Comparison of ENCODE assay signal across 1 cellular context in the genomic region with DNA sequence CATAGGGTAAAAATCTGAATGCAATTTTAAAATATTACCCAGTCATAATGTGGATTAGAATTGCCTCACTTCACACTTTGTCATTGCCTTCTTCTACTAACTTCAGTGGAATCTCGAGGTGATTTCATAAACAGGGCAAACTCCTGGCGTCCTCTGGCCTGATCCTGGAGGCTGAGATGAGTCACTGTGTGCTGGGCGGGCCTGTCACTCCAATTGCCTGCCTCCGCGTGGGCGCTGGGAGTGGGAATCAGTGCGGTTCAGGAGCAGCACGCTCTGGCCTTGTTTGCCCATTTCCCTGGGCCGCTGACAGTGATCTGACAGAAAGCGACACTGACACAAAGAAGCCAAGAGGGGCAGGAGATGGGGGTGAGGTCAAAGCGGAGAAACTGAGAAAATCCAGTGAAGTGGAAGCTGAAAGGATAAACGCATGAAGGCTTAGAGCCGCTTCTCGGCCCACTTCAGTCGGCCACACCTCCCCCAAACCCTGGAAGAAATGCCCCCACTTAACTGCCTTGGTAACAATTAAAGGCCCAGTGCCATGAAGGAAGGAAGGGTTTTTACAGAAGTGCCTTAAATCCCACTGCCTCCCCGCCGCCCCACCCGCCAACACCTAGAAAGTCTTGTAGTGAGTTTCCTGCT.
TF ChIP-seq lines count a peak whose summit lies in the region.

No MANE protein-coding gene starts in this region.

TF ChIP-seq in HepG2, 621 proteins besides CTCF, POLR2A, EP300 and RAD21 (continued from another document and continues in another):
- TF ChIP-seq, protein P1, sequence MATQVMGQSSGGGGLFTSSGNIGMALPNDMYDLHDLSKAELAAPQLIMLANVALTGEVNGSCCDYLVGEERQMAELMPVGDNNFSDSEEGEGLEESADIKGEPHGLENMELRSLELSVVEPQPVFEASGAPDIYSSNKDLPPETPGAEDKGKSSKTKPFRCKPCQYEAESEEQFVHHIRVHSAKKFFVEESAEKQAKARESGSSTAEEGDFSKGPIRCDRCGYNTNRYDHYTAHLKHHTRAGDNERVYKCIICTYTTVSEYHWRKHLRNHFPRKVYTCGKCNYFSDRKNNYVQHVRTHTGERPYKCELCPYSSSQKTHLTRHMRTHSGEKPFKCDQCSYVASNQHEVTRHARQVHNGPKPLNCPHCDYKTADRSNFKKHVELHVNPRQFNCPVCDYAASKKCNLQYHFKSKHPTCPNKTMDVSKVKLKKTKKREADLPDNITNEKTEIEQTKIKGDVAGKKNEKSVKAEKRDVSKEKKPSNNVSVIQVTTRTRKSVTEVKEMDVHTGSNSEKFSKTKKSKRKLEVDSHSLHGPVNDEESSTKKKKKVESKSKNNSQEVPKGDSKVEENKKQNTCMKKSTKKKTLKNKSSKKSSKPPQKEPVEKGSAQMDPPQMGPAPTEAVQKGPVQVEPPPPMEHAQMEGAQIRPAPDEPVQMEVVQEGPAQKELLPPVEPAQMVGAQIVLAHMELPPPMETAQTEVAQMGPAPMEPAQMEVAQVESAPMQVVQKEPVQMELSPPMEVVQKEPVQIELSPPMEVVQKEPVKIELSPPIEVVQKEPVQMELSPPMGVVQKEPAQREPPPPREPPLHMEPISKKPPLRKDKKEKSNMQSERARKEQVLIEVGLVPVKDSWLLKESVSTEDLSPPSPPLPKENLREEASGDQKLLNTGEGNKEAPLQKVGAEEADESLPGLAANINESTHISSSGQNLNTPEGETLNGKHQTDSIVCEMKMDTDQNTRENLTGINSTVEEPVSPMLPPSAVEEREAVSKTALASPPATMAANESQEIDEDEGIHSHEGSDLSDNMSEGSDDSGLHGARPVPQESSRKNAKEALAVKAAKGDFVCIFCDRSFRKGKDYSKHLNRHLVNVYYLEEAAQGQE (IDR thresholded peaks at IDR 0.05; ENCODE audit: borderline replicate concordance in 1 of 2, low read depth in 1 of 2, low read length in 2 of 2) = no peak
- TF ChIP-seq HIVEP1 (CRISPR knock-in tag; IDR thresholded peaks at IDR 0.05) (no peak), RXRB (CRISPR knock-in tag; IDR thresholded peaks at IDR 0.05; ENCODE audit: borderline replicate concordance) (no peak), XRCC5 (optimal IDR thresholded peaks at IDR 0.05; ENCODE audit: low read length) (peak; percentile 26), ZBTB38 (CRISPR knock-in tag; IDR thresholded peaks at IDR 0.05) (peak; percentile 65; the same call in 1 of the 2 replicates), FOXO1 (CRISPR knock-in tag; IDR thresholded peaks at IDR 0.05) (no peak), GATAD2A (CRISPR knock-in tag; IDR thresholded peaks at IDR 0.05) (peak; percentile 35; the same call in 1 of the 2 replicates), ZNF790 (CRISPR knock-in tag; IDR thresholded peaks at IDR 0.05; ENCODE audit: borderline replicate concordance) (no peak), POGZ (CRISPR knock-in tag; IDR thresholded peaks at IDR 0.05) (peak; percentile 80), KMT2B (CRISPR knock-in tag; IDR thresholded peaks at IDR 0.05) (no peak), FOSL2 (CRISPR knock-in tag; IDR thresholded peaks at IDR 0.05) (peak; percentile 93), SP5 (CRISPR knock-in tag; IDR thresholded peaks at IDR 0.05; ENCODE audit: borderline replicate concordance, low read depth) (peak; percentile 50; the same call in 1 of the 2 replicates), NRL (CRISPR knock-in tag; IDR thresholded peaks at IDR 0.05; ENCODE audit: borderline replicate concordance) (no peak), ZNF329 (CRISPR knock-in tag; IDR thresholded peaks at IDR 0.05; ENCODE audit: low read depth) (no peak), ZMYM3 (CRISPR knock-in tag; IDR thresholded peaks at IDR 0.05) (no peak), ZFP90 (CRISPR knock-in tag; IDR thresholded peaks at IDR 0.05; ENCODE audit: borderline replicate concordance) (no peak), RBM22 (optimal IDR thresholded peaks at IDR 0.05; ENCODE audit: low read length) (peak; percentile 45), ZNF234 (CRISPR knock-in tag; conservative IDR thresholded peaks at IDR 0.05) (no peak)
- TF ChIP-seq, protein P2, sequence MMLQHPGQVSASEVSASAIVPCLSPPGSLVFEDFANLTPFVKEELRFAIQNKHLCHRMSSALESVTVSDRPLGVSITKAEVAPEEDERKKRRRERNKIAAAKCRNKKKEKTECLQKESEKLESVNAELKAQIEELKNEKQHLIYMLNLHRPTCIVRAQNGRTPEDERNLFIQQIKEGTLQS (CRISPR knock-in tag; IDR thresholded peaks at IDR 0.05) = 0 out of 2 replicates have a peak, but pooled peaks have one; percentile 47
- TF ChIP-seq, protein P3, sequence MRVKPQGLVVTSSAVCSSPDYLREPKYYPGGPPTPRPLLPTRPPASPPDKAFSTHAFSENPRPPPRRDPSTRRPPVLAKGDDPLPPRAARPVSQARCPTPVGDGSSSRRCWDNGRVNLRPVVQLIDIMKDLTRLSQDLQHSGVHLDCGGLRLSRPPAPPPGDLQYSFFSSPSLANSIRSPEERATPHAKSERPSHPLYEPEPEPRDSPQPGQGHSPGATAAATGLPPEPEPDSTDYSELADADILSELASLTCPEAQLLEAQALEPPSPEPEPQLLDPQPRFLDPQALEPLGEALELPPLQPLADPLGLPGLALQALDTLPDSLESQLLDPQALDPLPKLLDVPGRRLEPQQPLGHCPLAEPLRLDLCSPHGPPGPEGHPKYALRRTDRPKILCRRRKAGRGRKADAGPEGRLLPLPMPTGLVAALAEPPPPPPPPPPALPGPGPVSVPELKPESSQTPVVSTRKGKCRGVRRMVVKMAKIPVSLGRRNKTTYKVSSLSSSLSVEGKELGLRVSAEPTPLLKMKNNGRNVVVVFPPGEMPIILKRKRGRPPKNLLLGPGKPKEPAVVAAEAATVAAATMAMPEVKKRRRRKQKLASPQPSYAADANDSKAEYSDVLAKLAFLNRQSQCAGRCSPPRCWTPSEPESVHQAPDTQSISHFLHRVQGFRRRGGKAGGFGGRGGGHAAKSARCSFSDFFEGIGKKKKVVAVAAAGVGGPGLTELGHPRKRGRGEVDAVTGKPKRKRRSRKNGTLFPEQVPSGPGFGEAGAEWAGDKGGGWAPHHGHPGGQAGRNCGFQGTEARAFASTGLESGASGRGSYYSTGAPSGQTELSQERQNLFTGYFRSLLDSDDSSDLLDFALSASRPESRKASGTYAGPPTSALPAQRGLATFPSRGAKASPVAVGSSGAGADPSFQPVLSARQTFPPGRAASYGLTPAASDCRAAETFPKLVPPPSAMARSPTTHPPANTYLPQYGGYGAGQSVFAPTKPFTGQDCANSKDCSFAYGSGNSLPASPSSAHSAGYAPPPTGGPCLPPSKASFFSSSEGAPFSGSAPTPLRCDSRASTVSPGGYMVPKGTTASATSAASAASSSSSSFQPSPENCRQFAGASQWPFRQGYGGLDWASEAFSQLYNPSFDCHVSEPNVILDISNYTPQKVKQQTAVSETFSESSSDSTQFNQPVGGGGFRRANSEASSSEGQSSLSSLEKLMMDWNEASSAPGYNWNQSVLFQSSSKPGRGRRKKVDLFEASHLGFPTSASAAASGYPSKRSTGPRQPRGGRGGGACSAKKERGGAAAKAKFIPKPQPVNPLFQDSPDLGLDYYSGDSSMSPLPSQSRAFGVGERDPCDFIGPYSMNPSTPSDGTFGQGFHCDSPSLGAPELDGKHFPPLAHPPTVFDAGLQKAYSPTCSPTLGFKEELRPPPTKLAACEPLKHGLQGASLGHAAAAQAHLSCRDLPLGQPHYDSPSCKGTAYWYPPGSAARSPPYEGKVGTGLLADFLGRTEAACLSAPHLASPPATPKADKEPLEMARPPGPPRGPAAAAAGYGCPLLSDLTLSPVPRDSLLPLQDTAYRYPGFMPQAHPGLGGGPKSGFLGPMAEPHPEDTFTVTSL (CRISPR knock-in tag; IDR thresholded peaks at IDR 0.05; ENCODE audit: borderline replicate concordance) = no peak
- TF ChIP-seq, protein P4, sequence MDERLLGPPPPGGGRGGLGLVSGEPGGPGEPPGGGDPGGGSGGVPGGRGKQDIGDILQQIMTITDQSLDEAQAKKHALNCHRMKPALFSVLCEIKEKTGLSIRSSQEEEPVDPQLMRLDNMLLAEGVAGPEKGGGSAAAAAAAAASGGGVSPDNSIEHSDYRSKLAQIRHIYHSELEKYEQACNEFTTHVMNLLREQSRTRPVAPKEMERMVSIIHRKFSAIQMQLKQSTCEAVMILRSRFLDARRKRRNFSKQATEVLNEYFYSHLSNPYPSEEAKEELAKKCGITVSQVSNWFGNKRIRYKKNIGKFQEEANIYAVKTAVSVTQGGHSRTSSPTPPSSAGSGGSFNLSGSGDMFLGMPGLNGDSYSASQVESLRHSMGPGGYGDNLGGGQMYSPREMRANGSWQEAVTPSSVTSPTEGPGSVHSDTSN (CRISPR knock-in tag; IDR thresholded peaks at IDR 0.05) = 0 out of 2 replicates have a peak, but pooled peaks have one; percentile 40
- TF ChIP-seq, protein P5, sequence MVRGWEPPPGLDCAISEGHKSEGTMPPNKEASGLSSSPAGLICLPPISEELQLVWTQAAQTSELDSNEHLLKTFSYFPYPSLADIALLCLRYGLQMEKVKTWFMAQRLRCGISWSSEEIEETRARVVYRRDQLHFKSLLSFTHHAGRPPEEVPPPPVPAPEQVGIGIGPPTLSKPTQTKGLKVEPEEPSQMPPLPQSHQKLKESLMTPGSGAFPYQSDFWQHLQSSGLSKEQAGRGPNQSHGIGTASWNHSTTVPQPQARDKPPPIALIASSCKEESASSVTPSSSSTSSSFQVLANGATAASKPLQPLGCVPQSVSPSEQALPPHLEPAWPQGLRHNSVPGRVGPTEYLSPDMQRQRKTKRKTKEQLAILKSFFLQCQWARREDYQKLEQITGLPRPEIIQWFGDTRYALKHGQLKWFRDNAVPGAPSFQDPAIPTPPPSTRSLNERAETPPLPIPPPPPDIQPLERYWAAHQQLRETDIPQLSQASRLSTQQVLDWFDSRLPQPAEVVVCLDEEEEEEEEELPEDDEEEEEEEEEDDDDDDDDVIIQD (CRISPR knock-in tag; IDR thresholded peaks at IDR 0.05; ENCODE audit: low read depth) = peak; percentile 90; the same call in 1 of the 2 replicates
- TF ChIP-seq, protein P6, sequence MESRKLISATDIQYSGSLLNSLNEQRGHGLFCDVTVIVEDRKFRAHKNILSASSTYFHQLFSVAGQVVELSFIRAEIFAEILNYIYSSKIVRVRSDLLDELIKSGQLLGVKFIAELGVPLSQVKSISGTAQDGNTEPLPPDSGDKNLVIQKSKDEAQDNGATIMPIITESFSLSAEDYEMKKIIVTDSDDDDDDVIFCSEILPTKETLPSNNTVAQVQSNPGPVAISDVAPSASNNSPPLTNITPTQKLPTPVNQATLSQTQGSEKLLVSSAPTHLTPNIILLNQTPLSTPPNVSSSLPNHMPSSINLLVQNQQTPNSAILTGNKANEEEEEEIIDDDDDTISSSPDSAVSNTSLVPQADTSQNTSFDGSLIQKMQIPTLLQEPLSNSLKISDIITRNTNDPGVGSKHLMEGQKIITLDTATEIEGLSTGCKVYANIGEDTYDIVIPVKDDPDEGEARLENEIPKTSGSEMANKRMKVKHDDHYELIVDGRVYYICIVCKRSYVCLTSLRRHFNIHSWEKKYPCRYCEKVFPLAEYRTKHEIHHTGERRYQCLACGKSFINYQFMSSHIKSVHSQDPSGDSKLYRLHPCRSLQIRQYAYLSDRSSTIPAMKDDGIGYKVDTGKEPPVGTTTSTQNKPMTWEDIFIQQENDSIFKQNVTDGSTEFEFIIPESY (CRISPR knock-in tag; IDR thresholded peaks at IDR 0.05) = peak; percentile 96
- TF ChIP-seq, protein P7, sequence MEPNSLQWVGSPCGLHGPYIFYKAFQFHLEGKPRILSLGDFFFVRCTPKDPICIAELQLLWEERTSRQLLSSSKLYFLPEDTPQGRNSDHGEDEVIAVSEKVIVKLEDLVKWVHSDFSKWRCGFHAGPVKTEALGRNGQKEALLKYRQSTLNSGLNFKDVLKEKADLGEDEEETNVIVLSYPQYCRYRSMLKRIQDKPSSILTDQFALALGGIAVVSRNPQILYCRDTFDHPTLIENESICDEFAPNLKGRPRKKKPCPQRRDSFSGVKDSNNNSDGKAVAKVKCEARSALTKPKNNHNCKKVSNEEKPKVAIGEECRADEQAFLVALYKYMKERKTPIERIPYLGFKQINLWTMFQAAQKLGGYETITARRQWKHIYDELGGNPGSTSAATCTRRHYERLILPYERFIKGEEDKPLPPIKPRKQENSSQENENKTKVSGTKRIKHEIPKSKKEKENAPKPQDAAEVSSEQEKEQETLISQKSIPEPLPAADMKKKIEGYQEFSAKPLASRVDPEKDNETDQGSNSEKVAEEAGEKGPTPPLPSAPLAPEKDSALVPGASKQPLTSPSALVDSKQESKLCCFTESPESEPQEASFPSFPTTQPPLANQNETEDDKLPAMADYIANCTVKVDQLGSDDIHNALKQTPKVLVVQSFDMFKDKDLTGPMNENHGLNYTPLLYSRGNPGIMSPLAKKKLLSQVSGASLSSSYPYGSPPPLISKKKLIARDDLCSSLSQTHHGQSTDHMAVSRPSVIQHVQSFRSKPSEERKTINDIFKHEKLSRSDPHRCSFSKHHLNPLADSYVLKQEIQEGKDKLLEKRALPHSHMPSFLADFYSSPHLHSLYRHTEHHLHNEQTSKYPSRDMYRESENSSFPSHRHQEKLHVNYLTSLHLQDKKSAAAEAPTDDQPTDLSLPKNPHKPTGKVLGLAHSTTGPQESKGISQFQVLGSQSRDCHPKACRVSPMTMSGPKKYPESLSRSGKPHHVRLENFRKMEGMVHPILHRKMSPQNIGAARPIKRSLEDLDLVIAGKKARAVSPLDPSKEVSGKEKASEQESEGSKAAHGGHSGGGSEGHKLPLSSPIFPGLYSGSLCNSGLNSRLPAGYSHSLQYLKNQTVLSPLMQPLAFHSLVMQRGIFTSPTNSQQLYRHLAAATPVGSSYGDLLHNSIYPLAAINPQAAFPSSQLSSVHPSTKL (CRISPR knock-in tag; IDR thresholded peaks at IDR 0.05) = 0 out of 2 replicates have a peak, but pooled peaks have one; percentile 16
- TF ChIP-seq, protein P8, sequence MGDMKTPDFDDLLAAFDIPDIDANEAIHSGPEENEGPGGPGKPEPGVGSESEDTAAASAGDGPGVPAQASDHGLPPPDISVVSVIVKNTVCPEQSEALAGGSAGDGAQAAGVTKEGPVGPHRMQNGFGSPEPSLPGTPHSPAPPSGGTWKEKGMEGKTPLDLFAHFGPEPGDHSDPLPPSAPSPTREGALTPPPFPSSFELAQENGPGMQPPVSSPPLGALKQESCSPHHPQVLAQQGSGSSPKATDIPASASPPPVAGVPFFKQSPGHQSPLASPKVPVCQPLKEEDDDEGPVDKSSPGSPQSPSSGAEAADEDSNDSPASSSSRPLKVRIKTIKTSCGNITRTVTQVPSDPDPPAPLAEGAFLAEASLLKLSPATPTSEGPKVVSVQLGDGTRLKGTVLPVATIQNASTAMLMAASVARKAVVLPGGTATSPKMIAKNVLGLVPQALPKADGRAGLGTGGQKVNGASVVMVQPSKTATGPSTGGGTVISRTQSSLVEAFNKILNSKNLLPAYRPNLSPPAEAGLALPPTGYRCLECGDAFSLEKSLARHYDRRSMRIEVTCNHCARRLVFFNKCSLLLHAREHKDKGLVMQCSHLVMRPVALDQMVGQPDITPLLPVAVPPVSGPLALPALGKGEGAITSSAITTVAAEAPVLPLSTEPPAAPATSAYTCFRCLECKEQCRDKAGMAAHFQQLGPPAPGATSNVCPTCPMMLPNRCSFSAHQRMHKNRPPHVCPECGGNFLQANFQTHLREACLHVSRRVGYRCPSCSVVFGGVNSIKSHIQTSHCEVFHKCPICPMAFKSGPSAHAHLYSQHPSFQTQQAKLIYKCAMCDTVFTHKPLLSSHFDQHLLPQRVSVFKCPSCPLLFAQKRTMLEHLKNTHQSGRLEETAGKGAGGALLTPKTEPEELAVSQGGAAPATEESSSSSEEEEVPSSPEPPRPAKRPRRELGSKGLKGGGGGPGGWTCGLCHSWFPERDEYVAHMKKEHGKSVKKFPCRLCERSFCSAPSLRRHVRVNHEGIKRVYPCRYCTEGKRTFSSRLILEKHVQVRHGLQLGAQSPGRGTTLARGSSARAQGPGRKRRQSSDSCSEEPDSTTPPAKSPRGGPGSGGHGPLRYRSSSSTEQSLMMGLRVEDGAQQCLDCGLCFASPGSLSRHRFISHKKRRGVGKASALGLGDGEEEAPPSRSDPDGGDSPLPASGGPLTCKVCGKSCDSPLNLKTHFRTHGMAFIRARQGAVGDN (CRISPR knock-in tag; IDR thresholded peaks at IDR 0.05) = peak; percentile 52
